In the genomic region with DNA sequence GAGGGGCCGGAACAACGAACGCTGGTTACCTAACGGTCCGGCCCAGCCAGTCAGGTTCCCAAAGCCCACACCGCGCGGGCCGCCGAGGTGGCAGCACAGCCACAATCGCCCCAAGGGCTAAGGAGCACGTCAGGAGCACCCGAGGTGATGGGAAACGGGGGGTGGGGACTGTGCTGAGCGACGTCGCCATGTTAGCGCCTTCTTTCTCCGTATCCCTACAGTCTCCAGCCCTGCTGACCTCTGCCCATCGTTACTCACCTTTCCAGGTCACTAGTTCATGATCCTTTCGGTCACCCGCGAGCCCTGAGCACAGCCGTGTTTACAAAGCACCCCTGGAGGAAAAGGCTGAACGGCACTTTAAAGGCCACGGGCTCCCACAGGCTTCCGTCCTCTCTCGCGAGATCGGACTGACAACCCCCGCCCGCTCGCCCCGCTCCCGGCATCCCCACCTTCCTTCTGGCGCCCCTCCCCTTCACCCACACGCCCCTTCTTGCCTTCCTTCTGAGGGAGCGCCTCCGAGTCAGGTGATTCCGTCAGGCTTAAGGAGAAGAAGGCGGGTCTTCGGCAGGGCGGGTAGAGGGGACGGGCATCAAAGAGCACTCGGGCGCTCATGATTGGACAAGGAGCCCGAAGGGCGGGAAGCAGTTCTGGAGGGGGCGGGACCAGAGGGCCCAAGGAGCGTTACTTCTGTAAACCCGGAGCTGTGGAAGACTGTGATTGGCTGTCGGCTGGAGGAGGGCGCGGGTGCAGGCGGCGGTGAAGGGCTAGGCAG, we compare ENCODE assay signal across 8 cellular contexts. TPM values are rescaled to one million over a fixed set of nuclear protein-coding genes. Genes with fewer than 3 reads are reported as not detected.
DNase-seq lines count a peak whose midpoint lies in the region; ATAC-seq and TF ChIP-seq lines count a peak whose summit lies in the region.

A gene with protein sequence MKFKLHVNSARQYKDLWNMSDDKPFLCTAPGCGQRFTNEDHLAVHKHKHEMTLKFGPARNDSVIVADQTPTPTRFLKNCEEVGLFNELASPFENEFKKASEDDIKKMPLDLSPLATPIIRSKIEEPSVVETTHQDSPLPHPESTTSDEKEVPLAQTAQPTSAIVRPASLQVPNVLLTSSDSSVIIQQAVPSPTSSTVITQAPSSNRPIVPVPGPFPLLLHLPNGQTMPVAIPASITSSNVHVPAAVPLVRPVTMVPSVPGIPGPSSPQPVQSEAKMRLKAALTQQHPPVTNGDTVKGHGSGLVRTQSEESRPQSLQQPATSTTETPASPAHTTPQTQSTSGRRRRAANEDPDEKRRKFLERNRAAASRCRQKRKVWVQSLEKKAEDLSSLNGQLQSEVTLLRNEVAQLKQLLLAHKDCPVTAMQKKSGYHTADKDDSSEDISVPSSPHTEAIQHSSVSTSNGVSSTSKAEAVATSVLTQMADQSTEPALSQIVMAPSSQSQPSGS (minus strand): TSS at position 412 of the 772 bp plus-strand sequence. CDS start 31,760 bp downstream, outside the sequence.

- H3K4me1 ChIP-seq in heart right ventricle (peaks cover 0 to 38% (median 26%) of the 10 kb centered on the region in 9 donors), upper lobe of left lung (peaks cover 0 to 28% (median 20%) of the 10 kb centered on the region in 4 donors)

- H3K27me3 Mint-ChIP-seq in T-helper 1 cell treated with Interleukin-12 subunit alpha and Interleukin-12 subunit beta and Interleukin-4 antibody, amounts not matched to agents 30 μg/mL and 1 μg/mL, for 36 hours (ENCODE audit: low read depth), result no peaks in the 10 kb centered on the region

- TF ChIP-seq CTCF in GM13977 (IDR thresholded peaks at IDR 0.05; ENCODE audit: extremely low read depth, insufficient read depth, missing control alignments) (no peak), heart right ventricle (IDR thresholded peaks at IDR 0.05) (no peak), upper lobe of left lung (IDR thresholded peaks at IDR 0.05) (peak in 2 of 6 experiments; percentile 4 to 22)

- no peaks in the 10 kb centered on the region for H3K9me3 Mint-ChIP-seq in T-helper 1 cell treated with Interleukin-12 subunit alpha and Interleukin-12 subunit beta and Interleukin-4 antibody, amounts not matched to agents 30 μg/mL and 1 μg/mL, for 36 hours

- TF ChIP-seq POLR2A in upper lobe of left lung (IDR thresholded peaks at IDR 0.05), result peak in 2 of 4 donors; percentile 71 to 81

- ATAC-seq in HG02884 (IDR thresholded peaks at IDR 0.05; ENCODE audit: unreplicated experiment), result peak; percentile 94
- peak; percentile 97 to 98 (median 98) for ATAC-seq in heart right ventricle
- peak; percentile 98 to 99 for ATAC-seq in upper lobe of left lung (ENCODE audit: low FRiP score in 2 of 2)

- H3K36me3 ChIP-seq in heart right ventricle, result peaks cover 0 to 9% (median 0%) of the 10 kb centered on the region in 9 donors
- H3K36me3 ChIP-seq in upper lobe of left lung, result no peaks in the 10 kb centered on the region

- H3K4me1 Mint-ChIP-seq in T-helper 1 cell treated with Interleukin-12 subunit alpha and Interleukin-12 subunit beta and Interleukin-4 antibody, amounts not matched to agents 30 μg/mL and 1 μg/mL, for 36 hours (ENCODE audit: low read depth), result peaks cover 35% of the 10 kb centered on the region

- peak within 1 kb of the TSS; percentile 99 for H3K4me3 Mint-ChIP-seq in T-helper 1 cell treated with Interleukin-12 subunit alpha and Interleukin-12 subunit beta and Interleukin-4 antibody, amounts not matched to agents 30 μg/mL and 1 μg/mL, for 36 hours

- H3K9me3 ChIP-seq in heart right ventricle (no peaks in the 10 kb centered on the region), upper lobe of left lung (no peaks in the 10 kb centered on the region)

- 0 to 1% methylated on average over 55 to 56 of the region's 56 CpGs for WGBS in heart right ventricle, 2 donors
- WGBS in upper lobe of left lung, 2 donors, result 1% methylated on average over 45 to 56 of the region's 56 CpGs

- peaks cover 15% of the 10 kb centered on the region for H3K36me3 Mint-ChIP-seq in T-helper 1 cell treated with Interleukin-12 subunit alpha and Interleukin-12 subunit beta and Interleukin-4 antibody, amounts not matched to agents 30 μg/mL and 1 μg/mL, for 36 hours (ENCODE audit: low read depth)

- peak within 1 kb of the TSS; percentile 97 for H3K27ac Mint-ChIP-seq in T-helper 1 cell treated with Interleukin-12 subunit alpha and Interleukin-12 subunit beta and Interleukin-4 antibody, amounts not matched to agents 30 μg/mL and 1 μg/mL, for 36 hours

- peak; percentile 91 for DNase-seq in GM13977 (ENCODE audit: low spot score)
- DNase-seq in NCI-H1694 (lab: John Stamatoyannopoulos, UW), result peak; percentile 99
- DNase-seq in amniotic stem cell (lab: John Stamatoyannopoulos, UW), result peak; percentile 99
- peak; percentile 96 to 99 for DNase-seq in heart right ventricle
- peak; percentile 86 to 100 (median 96) for DNase-seq in posterior cingulate gyrus
- DNase-seq in upper lobe of left lung, result peak; percentile 96 to 99

- H3K27me3 ChIP-seq in heart right ventricle, result no peaks in the 10 kb centered on the region
- H3K27me3 ChIP-seq in upper lobe of left lung, result no peaks in the 10 kb centered on the region

- peak within 1 kb of the TSS; percentile 67 to 98 (median 88) for H3K4me3 ChIP-seq in heart right ventricle
- peak within 1 kb of the TSS; percentile 66 to 93 (median 76) for H3K4me3 ChIP-seq in upper lobe of left lung

- in situ Hi-C loops in GM13977 (cut with MboI; ENCODE audit: low pct_unique_long_range_greater_than_20kb, low sequenced_read_pairs, unreplicated experiment), result no loop called here

- no peak for TF ChIP-seq EP300 in upper lobe of left lung (IDR thresholded peaks at IDR 0.05)

- intact Hi-C loops in heart right ventricle (cut with DNase I) (loop anchor here in 3 of 10 donors (5.0 to 10.0 kb wide), 3 partner anchors 36 to 163 kb away; a partner anchor contains a TSS), posterior cingulate gyrus (cut with DNase I) (no loop called here)

- H3K27ac ChIP-seq in heart right ventricle (peak within 1 kb of the TSS; percentile 77 to 98 (median 94)), upper lobe of left lung (peak within 1 kb of the TSS; percentile 86 to 98 (median 96))

RNA-seq across cellular contexts. Expression of the gene that starts here (rescaled TPM):
- 10 to 100 TPM; 23.3 to 39.8 (median 29.9) TPM for total RNA-seq in heart right ventricle
- 10 to 100 TPM in 1 of 2 donors, 1 to 10 TPM in 1; 7.8 to 26.3 TPM for polyA plus RNA-seq in heart right ventricle
- 10 to 100 TPM; 16.6 to 63.4 (median 35.6) TPM for total RNA-seq in upper lobe of left lung

Comparison
In these comparisons a context has a peak if more than half of its experiments do, and no peak if none do; other contexts are left out.
1. Peak in every context shown above with its lines: DNase-seq, ATAC-seq, H3K4me3 ChIP-seq and H3K27ac ChIP-seq.